28 cellular contexts compared by ENCODE assay signal in genomic region chrX:36869457-36869856, GRCh38.
"Had no signal": no experiment of that assay in that cellular context is flagged by ENCODE, and none has a peak within 500 bp of the region (broad histone marks: within the 10 kb centered on the region; RNA-seq: fewer than 3 reads in every experiment).

No MANE protein-coding gene starts in this region.

- H3K36me3 ChIP-seq: neural progenitor cell, ovary, spleen, suprapubic skin, tibial artery, transverse colon, upper lobe of right lung, uterus had no signal

- H3K27ac ChIP-seq: neural progenitor cell, ovary, parathyroid adenoma, psoas muscle, skin epidermis, spleen, suprapubic skin, testis, tibial artery, transverse colon, upper lobe of right lung, uterus had no signal

- ATAC-seq: natural killer cell; psoas muscle; right cardiac atrium; sciatic nerve; stimulated activated memory B cell treated with anti-CD40 and anti-IgM and Interleukin-4, amounts not matched to agents 10 μg/mL and 1 μg/mL and 100 μg/mL, for 72 hours; stimulated activated naive CD8-positive, alpha-beta T cell treated with anti-CD3 and anti-CD28 coated beads, Interleukin-15, amount 100 ng/mL, for 72 hours; stimulated activated naive CD8-positive, alpha-beta T cell treated with anti-CD3 and anti-CD28 coated beads, Interleukin-15, Interleukin-2, amounts not matched to agents 100 U/mL and 50 U/mL, for 24 hours; upper lobe of right lung had no signal

- H3K9me3 ChIP-seq: ovary, psoas muscle, spleen, suprapubic skin, testis, tibial artery, transverse colon, upper lobe of right lung, uterus had no signal

- DNase-seq: natural killer cell; occipital lobe; ovary; posterior cingulate gyrus; psoas muscle; right cardiac atrium; spleen; stimulated activated CD4-positive, alpha-beta T cell treated with anti-CD3 and anti-CD28 coated beads, Interleukin-12 subunit alpha, Interleukin-12 subunit beta, amount 100 ng/mL, for 4 hours; stimulated activated CD4-positive, alpha-beta T cell treated with anti-CD3 and anti-CD28 coated beads, Interleukin-1b, Interleukin-23, amount 100 ng/mL, for 48 hours; stimulated activated CD4-positive, alpha-beta T cell treated with anti-CD3 and anti-CD28 coated beads, Interleukin-4, amount 100 ng/mL, for 1 hour; stimulated activated CD4-positive, alpha-beta T cell treated with anti-CD3 and anti-CD28 coated beads, Interleukin-4, amount 100 ng/mL, for 4 hours; stimulated activated CD8-positive, alpha-beta memory T cell treated with anti-CD3 and anti-CD28 coated beads, Interleukin-4, amount 100 ng/mL, for 48 hours; stimulated activated naive CD4-positive, alpha-beta T cell; stimulated activated naive CD8-positive, alpha-beta T cell treated with anti-CD3 and anti-CD28 coated beads, Interleukin-15, amount 100 ng/mL, for 72 hours; stimulated activated naive CD8-positive, alpha-beta T cell treated with anti-CD3 and anti-CD28 coated beads, Interleukin-15, Interleukin-2, amounts not matched to agents 100 U/mL and 50 U/mL, for 24 hours; substantia nigra; testis; tibial artery; transverse colon; upper lobe of right lung; uterus had no signal

- H3K27me3 ChIP-seq: neural progenitor cell, ovary, suprapubic skin, testis, tibial artery, transverse colon, upper lobe of right lung, uterus had no signal

- H3K4me3 ChIP-seq: neural progenitor cell, ovary, psoas muscle, skin epidermis, smooth muscle cell, spleen, suprapubic skin, testis, tibial artery, transverse colon, upper lobe of right lung, uterus had no signal

- H3K4me1 ChIP-seq: neural progenitor cell, parathyroid adenoma, psoas muscle, spleen, suprapubic skin, testis, tibial artery, transverse colon, upper lobe of right lung, uterus had no signal
